Comparison of ENCODE assay signal across 12 cellular contexts in the genomic region with DNA sequence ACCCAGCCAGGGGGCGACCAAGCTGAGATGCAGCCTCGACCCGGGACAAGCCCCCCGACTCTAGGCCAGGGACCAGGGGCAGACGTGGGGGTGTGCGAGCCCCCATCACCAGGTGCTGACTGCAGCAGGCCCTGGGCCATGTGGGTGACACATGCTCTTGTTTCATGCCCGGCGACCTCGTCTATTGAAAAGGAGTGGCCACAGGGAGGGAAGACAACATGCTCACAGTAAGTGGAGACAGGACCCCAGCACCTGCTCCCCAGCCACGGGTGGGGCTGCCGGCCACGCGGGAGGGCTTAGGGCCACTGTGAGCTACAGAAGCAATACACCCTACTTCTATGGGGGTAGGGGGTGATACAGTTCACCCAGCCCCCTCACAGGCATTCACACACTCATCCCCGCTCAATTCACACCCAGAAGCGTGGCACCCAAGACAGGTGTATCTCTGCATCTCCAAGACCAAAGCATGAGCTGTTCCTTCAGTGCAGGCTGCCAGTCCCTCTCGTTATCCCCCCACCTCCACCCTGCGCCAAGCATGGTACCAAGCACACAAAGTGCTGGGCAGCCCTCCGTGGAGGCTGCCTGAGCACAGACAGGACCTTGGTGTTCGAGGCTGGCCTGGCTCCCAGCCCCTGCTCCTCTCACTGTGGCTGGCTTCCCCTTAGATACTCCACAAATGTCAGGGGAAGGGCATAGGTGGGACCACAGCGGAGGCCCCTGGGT. TPM values are rescaled to one million over a fixed set of nuclear protein-coding genes. Genes with fewer than 3 reads are reported as not detected.
DNase-seq lines count a peak whose midpoint lies in the region; ATAC-seq and TF ChIP-seq lines count a peak whose summit lies in the region.
"Had no signal": no experiment of that assay in that cellular context is flagged by ENCODE, and none has a peak within 500 bp of the region (broad histone marks: within the 10 kb centered on the region; RNA-seq: fewer than 3 reads in every experiment).

No MANE protein-coding gene starts in this region.

- no peak for TF ChIP-seq POLR2A in breast epithelium (IDR thresholded peaks at IDR 0.05)
- TF ChIP-seq POLR2A in uterus (IDR thresholded peaks at IDR 0.05): no peak

- no peak overlapping the region for H2AFZ ChIP-seq in mammary epithelial cell (ENCODE audit: low read depth, low read length)

- H3K4me1 Mint-ChIP-seq in T-helper 2 cell treated with Interferon-gamma antibody and Interleukin-4, amounts not matched to agents 5 μg/mL and 100 μg/mL, for 36 hours (ENCODE audit: low read depth): no peaks in the 10 kb centered on the region
- H3K4me1 Mint-ChIP-seq in activated CD4-positive, alpha-beta memory T cell treated with anti-CD3 and anti-CD28 coated beads for 36 hours (ENCODE audit: low read depth): peaks cover 2% of the 10 kb centered on the region

- DNase-seq in breast epithelium (ENCODE audit: low spot score in 2 of 2): no peak
- DNase-seq in mammary epithelial cell: no peak
- DNase-seq in coronary artery (ENCODE audit: low spot score): no peak
- DNase-seq in myocyte (ENCODE audit: low read depth): peak; percentile 70
- no peak for DNase-seq in uterus
- no peak for DNase-seq in T-helper 2 cell treated with Interferon-gamma antibody and Interleukin-4, amounts not matched to agents 5 μg/mL and 100 μg/mL, for 36 hours (ENCODE audit: low spot score)
- DNase-seq in activated CD4-positive, alpha-beta memory T cell treated with anti-CD3 and anti-CD28 coated beads for 36 hours: no peak
- DNase-seq: activated gamma-delta T cell treated with Interleukin-2 at 50 U/mL for 16 hours, NCI-H2171, SIG-M5 had no signal

- ATAC-seq in GM18520 (IDR thresholded peaks at IDR 0.05; ENCODE audit: unreplicated experiment): no peak

- H3K4me3 ChIP-seq in breast epithelium (no peak overlapping the region), mammary epithelial cell (replicated peaks in 1 of 3; ENCODE audit: insufficient read depth in 1 of 3, low read depth in 2 of 3, low read length in 3 of 3) (no peak overlapping the region), coronary artery (peak overlapping the region; percentile 9), uterus (no peak overlapping the region)

- WGBS in mammary epithelial cell (ENCODE audit: low coverage, missing lambda C conversion rate): 78% methylated on average over 17 of the region's 20 CpGs

- H3K9me3 ChIP-seq in breast epithelium: no peaks in the 10 kb centered on the region
- H3K9me3 ChIP-seq in mammary epithelial cell (replicated peaks; ENCODE audit: insufficient read depth, low read length): no peaks in the 10 kb centered on the region
- H3K9me3 ChIP-seq in uterus: no peaks in the 10 kb centered on the region
- H3K9me3 ChIP-seq: neutrophil had no signal

- POLR2A ChIA-PET in activated CD4-positive, alpha-beta memory T cell treated with anti-CD3 and anti-CD28 coated beads for 36 hours (lab: Charles Lee): no interaction called here

- H3K27me3 Mint-ChIP-seq in T-helper 2 cell treated with Interferon-gamma antibody and Interleukin-4, amounts not matched to agents 5 μg/mL and 100 μg/mL, for 36 hours (ENCODE audit: low read depth): no peaks in the 10 kb centered on the region
- no peaks in the 10 kb centered on the region for H3K27me3 Mint-ChIP-seq in activated CD4-positive, alpha-beta memory T cell treated with anti-CD3 and anti-CD28 coated beads for 36 hours

- peaks cover 4% of the 10 kb centered on the region for H3K36me3 ChIP-seq in breast epithelium
- H3K36me3 ChIP-seq in mammary epithelial cell (ENCODE audit: insufficient read depth, low read length): no peaks in the 10 kb centered on the region
- no peaks in the 10 kb centered on the region for H3K36me3 ChIP-seq in uterus

- intact Hi-C loops in breast epithelium (cut with DNase I; ENCODE audit: low total_unique reads): no loop called here
- intact Hi-C loops in mammary epithelial cell (cut with micrococcal nuclease): no loop called here
- intact Hi-C loops in uterus (cut with DNase I; ENCODE audit: low total_unique reads): no loop called here
- intact Hi-C loops in activated CD4-positive, alpha-beta memory T cell treated with anti-CD3 and anti-CD28 coated beads for 36 hours (cut with micrococcal nuclease): no loop called here

- no peak overlapping the region for H3K4me2 ChIP-seq in mammary epithelial cell (ENCODE audit: insufficient read depth, low read depth, low read length)

- H3K9ac ChIP-seq in mammary epithelial cell (ENCODE audit: insufficient read depth, low read length): no peak overlapping the region

- no TSS peak for BruUV-seq in mammary epithelial cell (replicated peaks; lab: Mats Ljungman, UMichigan)

- H3K4me1 ChIP-seq in breast epithelium: peaks cover 4 to 15% of the 10 kb centered on the region in 2 donors
- peaks cover 9% of the 10 kb centered on the region for H3K4me1 ChIP-seq in mammary epithelial cell (ENCODE audit: insufficient read depth, low read length)
- H3K4me1 ChIP-seq in uterus: peaks cover 0 to 18% of the 10 kb centered on the region in 2 donors

- peaks cover 17% of the 10 kb centered on the region for H3K36me3 Mint-ChIP-seq in T-helper 2 cell treated with Interferon-gamma antibody and Interleukin-4, amounts not matched to agents 5 μg/mL and 100 μg/mL, for 36 hours (ENCODE audit: low read depth)
- H3K36me3 Mint-ChIP-seq in activated CD4-positive, alpha-beta memory T cell treated with anti-CD3 and anti-CD28 coated beads for 36 hours: peaks cover 7% of the 10 kb centered on the region

- no peaks in the 10 kb centered on the region for H3K79me2 ChIP-seq in mammary epithelial cell (ENCODE audit: insufficient read depth, low read length)

- TF ChIP-seq CTCF in breast epithelium (IDR thresholded peaks at IDR 0.05) (no peak), mammary epithelial cell (conservative IDR thresholded peaks at IDR 0.05 in 1 of 2, IDR thresholded peaks at IDR 0.05 in 1 of 2; ENCODE audit: extremely low read depth in 1 of 2, insufficient read depth in 1 of 2, low read depth in 1 of 2, low read length in 2 of 2) (no peak), coronary artery (IDR thresholded peaks at IDR 0.05) (no peak), uterus (IDR thresholded peaks at IDR 0.05) (no peak)

- H3K27me3 ChIP-seq in breast epithelium (no peaks in the 10 kb centered on the region), mammary epithelial cell (ENCODE audit: insufficient read depth, low read length) (no peaks in the 10 kb centered on the region), uterus (no peaks in the 10 kb centered on the region)
- H3K27me3 ChIP-seq: neutrophil had no signal

- H3K27ac ChIP-seq in breast epithelium (peak overlapping the region; percentile 66 to 85), mammary epithelial cell (ENCODE audit: insufficient read depth, low read depth, low read length) (no peak overlapping the region), coronary artery (peak overlapping the region; percentile 94 to 98), uterus (peak overlapping the region; percentile 65 to 68)
- H3K27ac ChIP-seq: neutrophil had no signal

- CTCF ChIA-PET in mammary epithelial cell (lab: Charles Lee; ENCODE audit: low non-redundant PET): no interaction called here
- CTCF ChIA-PET in activated CD4-positive, alpha-beta memory T cell treated with anti-CD3 and anti-CD28 coated beads for 36 hours (lab: Charles Lee): interaction anchor here (0.9 kb wide), 1 partner anchor 17 kb away, joined by 6 read pairs; no protein-coding TSS in a partner anchor

- H3K27ac Mint-ChIP-seq in T-helper 2 cell treated with Interferon-gamma antibody and Interleukin-4, amounts not matched to agents 5 μg/mL and 100 μg/mL, for 36 hours: no peak overlapping the region
- no peak overlapping the region for H3K27ac Mint-ChIP-seq in activated CD4-positive, alpha-beta memory T cell treated with anti-CD3 and anti-CD28 coated beads for 36 hours

- H4K20me1 ChIP-seq in mammary epithelial cell (ENCODE audit: insufficient read depth, low read length): no peaks in the 10 kb centered on the region

- no peaks in the 10 kb centered on the region for H3K9me3 Mint-ChIP-seq in T-helper 2 cell treated with Interferon-gamma antibody and Interleukin-4, amounts not matched to agents 5 μg/mL and 100 μg/mL, for 36 hours
- no peaks in the 10 kb centered on the region for H3K9me3 Mint-ChIP-seq in activated CD4-positive, alpha-beta memory T cell treated with anti-CD3 and anti-CD28 coated beads for 36 hours

- H3K4me3 Mint-ChIP-seq in T-helper 2 cell treated with Interferon-gamma antibody and Interleukin-4, amounts not matched to agents 5 μg/mL and 100 μg/mL, for 36 hours: no peak overlapping the region
- no peak overlapping the region for H3K4me3 Mint-ChIP-seq in activated CD4-positive, alpha-beta memory T cell treated with anti-CD3 and anti-CD28 coated beads for 36 hours

- in situ Hi-C loops in mammary epithelial cell (cut with MboI; ENCODE audit: low sequenced_read_pairs in 2 of 2): no loop called here

- dilution Hi-C loops in mammary epithelial cell (cut with HindIII; ENCODE audit: low sequenced_read_pairs): no loop called here

RNA-seq across cellular contexts. Expression of gene VASN, which starts 13.6 kb away (rescaled TPM):
- total RNA-seq in breast epithelium (10 to 100 TPM; 14.8 to 28.5 (median 16.1) TPM), mammary epithelial cell (10 to 100 TPM in 1 of 2 donors, 1 to 10 TPM in 1; 5.0 to 25.5 TPM), myocyte (7.5 and 10.9 TPM in 2 replicates), uterus (10 to 100 TPM in 3 of 4 donors, 1 to 10 TPM in 1; 3.6 to 49.0 (median 19.9) TPM)
- polyA plus RNA-seq in mammary epithelial cell: 1.9 TPM
- 0.67 TPM for polyA minus RNA-seq in mammary epithelial cell
- 28.3 TPM for polyA plus RNA-seq in myocyte (2012)
- under 1 TPM in 1 of 2 experiments, not detected in 1; 0.07 TPM for total RNA-seq in activated CD4-positive, alpha-beta memory T cell treated with anti-CD3 and anti-CD28 coated beads for 36 hours

RNA-seq across cellular contexts. Expression of gene CORO7, which starts 31.2 kb away (rescaled TPM):
- total RNA-seq in breast epithelium: 10 to 100 TPM; 19.7 to 25.9 (median 22.7) TPM
- total RNA-seq in mammary epithelial cell: 10 to 100 TPM; 10.7 to 26.0 TPM
- 8.8 TPM for polyA plus RNA-seq in mammary epithelial cell
- polyA minus RNA-seq in mammary epithelial cell: 36.2 TPM
- total RNA-seq in myocyte: 122 and 370 TPM in 2 replicates
- polyA plus RNA-seq in myocyte (2012): 78.9 TPM
- 10 to 100 TPM; 13.8 to 52.1 (median 30.0) TPM for total RNA-seq in uterus
- 100 to 1,000 TPM in 1 of 2 experiments, 10 to 100 TPM in 1; 90.4 to 101 TPM for total RNA-seq in activated CD4-positive, alpha-beta memory T cell treated with anti-CD3 and anti-CD28 coated beads for 36 hours

RNA-seq across cellular contexts. Expression of gene PAM16, which starts 34.1 kb away (rescaled TPM):
- total RNA-seq in breast epithelium (10 to 100 TPM; 24.9 to 52.4 (median 49.9) TPM), mammary epithelial cell (10 to 100 TPM; 20.3 to 62.1 TPM), myocyte (28.4 and 50.7 TPM in 2 replicates), uterus (100 to 1,000 TPM in 1 of 4 donors, 10 to 100 TPM in 2, 1 to 10 TPM in 1; 8.9 to 438 (median 35.3) TPM)
- 41.2 TPM for polyA plus RNA-seq in mammary epithelial cell
- polyA minus RNA-seq in mammary epithelial cell: 3.8 TPM
- 47.6 TPM for polyA plus RNA-seq in myocyte (2012)
- 10 to 100 TPM; 52.8 to 63.4 TPM for total RNA-seq in activated CD4-positive, alpha-beta memory T cell treated with anti-CD3 and anti-CD28 coated beads for 36 hours

RNA-seq across cellular contexts. Expression of gene DNAJA3, which starts 40.4 kb away (rescaled TPM):
- 10 to 100 TPM; 32.6 to 54.2 (median 45.9) TPM for total RNA-seq in breast epithelium
- total RNA-seq in mammary epithelial cell: 10 to 100 TPM; 52.7 to 70.4 TPM
- 55.6 TPM for polyA plus RNA-seq in mammary epithelial cell
- 76.3 TPM for polyA minus RNA-seq in mammary epithelial cell
- total RNA-seq in myocyte: 67.6 and 72.7 TPM in 2 replicates
- polyA plus RNA-seq in myocyte (2012): 47.1 TPM
- total RNA-seq in uterus: 10 to 100 TPM; 13.8 to 44.9 (median 36.4) TPM
- 10 to 100 TPM; 74.6 to 75.0 TPM for total RNA-seq in activated CD4-positive, alpha-beta memory T cell treated with anti-CD3 and anti-CD28 coated beads for 36 hours
